Comparison of ENCODE assay signal across 10 cellular contexts in the genomic region with DNA sequence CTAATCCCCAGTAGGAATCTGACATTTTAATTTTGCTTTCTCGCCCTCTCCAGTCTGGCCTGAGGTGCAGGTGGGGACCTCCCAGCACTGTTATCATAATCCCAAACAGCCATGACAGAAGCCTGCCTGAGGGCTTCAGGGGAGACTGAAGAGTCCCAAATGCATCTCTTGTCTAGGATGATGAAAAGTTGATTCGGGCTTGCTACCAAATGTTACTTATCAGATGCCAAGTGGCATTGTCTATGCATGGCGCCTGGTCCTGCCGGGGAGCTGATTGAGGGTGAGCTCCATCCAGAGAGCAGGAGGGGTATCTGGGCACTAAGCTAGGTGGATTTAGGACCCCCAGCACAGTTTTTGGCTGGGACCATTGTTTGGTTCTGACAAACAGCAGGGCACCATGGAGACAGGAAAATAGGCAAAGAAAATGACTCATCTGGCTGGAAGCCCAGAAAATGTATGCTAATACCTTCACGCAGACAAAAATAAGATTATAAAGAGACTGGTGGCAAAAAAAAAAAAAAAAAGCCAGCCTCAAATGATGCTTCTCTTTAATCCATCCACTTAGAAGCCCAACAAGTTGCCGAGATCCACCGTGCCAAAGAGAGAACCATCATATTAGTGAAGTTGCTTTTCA.
A peak's percentile ranks its signal among the peaks of the same experiment; 100 is the strongest.
DNase-seq lines count a peak whose midpoint lies in the region; ATAC-seq and TF ChIP-seq lines count a peak whose summit lies in the region.
"Had no signal": no experiment of that assay in that cellular context is flagged by ENCODE, and none has a peak within 500 bp of the region (broad histone marks: within the 10 kb centered on the region; RNA-seq: fewer than 3 reads in every experiment).

No MANE protein-coding gene starts in this region.

- POLR2A ChIA-PET in A673 (lab: Charles Lee; ENCODE audit: low non-redundant PET), result no interaction called here

- H3K27ac ChIP-seq in A673 (ENCODE audit: low read depth, low read length, poor library complexity, severe bottlenecking), result no peak overlapping the region
- H3K27ac ChIP-seq: C4-2B, parathyroid adenoma had no signal

- DNase-seq in A673 (ENCODE audit: low spot score) (peak; percentile 97), SK-MEL-5 (ENCODE audit: low read depth, low spot score) (peak; percentile 36), glomerular visceral epithelial cell (ENCODE audit: extremely low spot score) (peak; percentile 93), NCI-H526 (lab: John Stamatoyannopoulos, UW) (no peak)
- no peak for DNase-seq in stimulated activated naive CD4-positive, alpha-beta T cell (lab: John Stamatoyannopoulos, UW)

- no peaks in the 10 kb centered on the region for H3K9me3 ChIP-seq in A673 (ENCODE audit: low read depth, low read length, poor library complexity, severe bottlenecking)

- TF ChIP-seq CTCF in A673 (conservative IDR thresholded peaks at IDR 0.05; ENCODE audit: low read depth, low read length), result no peak

- ATAC-seq in HG02938 (IDR thresholded peaks at IDR 0.05; ENCODE audit: unreplicated experiment) (no peak), GM21423 (IDR thresholded peaks at IDR 0.05; ENCODE audit: unreplicated experiment) (no peak)

- no peak for TF ChIP-seq RAD21 in Ishikawa (IDR thresholded peaks at IDR 0.05; ENCODE audit: low read depth)

- intact Hi-C loops in A673 (cut with micrococcal nuclease; ENCODE audit: unreplicated experiment), result loop anchor here (10.0 kb wide), 1 partner anchor 624 kb away; no protein-coding TSS in a partner anchor

- BruUV-seq in A673 (replicated peaks; lab: Mats Ljungman, UMichigan), result no TSS peak

- CTCF ChIA-PET in A673 (lab: Charles Lee), result interaction anchor here (0.6 kb wide), 2 partner anchors 321 to 622 kb away, joined by 3 read pairs; no protein-coding TSS in a partner anchor

- no peaks in the 10 kb centered on the region for H3K36me3 ChIP-seq in A673 (ENCODE audit: insufficient read depth, low read length, poor library complexity, severe bottlenecking)

- H3K4me3 ChIP-seq in A673 (ENCODE audit: low read depth, low read length, poor library complexity, severe bottlenecking), result no peak overlapping the region

- peaks cover 13% of the 10 kb centered on the region for H3K4me1 ChIP-seq in A673 (ENCODE audit: insufficient read depth, low read length, poor library complexity, severe bottlenecking)

- H3K27me3 ChIP-seq in A673 (replicated peaks; ENCODE audit: insufficient read depth, low read depth, low read length, poor library complexity), result peaks cover 3% of the 10 kb centered on the region

- in situ Hi-C loops in SK-MEL-5 (cut with HindIII; ENCODE audit: low pct_unique_long_range_greater_than_20kb, low sequenced_read_pairs), result no loop called here

- TF ChIP-seq EP300 in Ishikawa (IDR thresholded peaks at IDR 0.05; ENCODE audit: borderline replicate concordance), result no peak

TF ChIP-seq in Ishikawa, 13 proteins besides CTCF, POLR2A, EP300 and RAD21:
- TF ChIP-seq FOXM1 (IDR thresholded peaks at IDR 0.05; ENCODE audit: borderline replicate concordance, low read depth) (no peak), NFIC (IDR thresholded peaks at IDR 0.05) (peak; percentile 36; the same call in 1 of the 2 replicates)

Comparison
In these comparisons a context has a peak if more than half of its experiments do, and no peak if none do; other contexts are left out.
1. DNase-seq: peak in A673 (single experiment), SK-MEL-5 (single experiment) and glomerular visceral epithelial cell (single experiment); none in NCI-H526 (0 of 2) and stimulated activated naive CD4-positive, alpha-beta T cell (0 of 6).